In genomic region chr3:128369106-128369708, GRCh38 we compare ENCODE assay signal across 18 cellular contexts.
"Had no signal": no experiment of that assay in that cellular context is flagged by ENCODE, and none has a peak within 500 bp of the region (broad histone marks: within the 10 kb centered on the region; RNA-seq: fewer than 3 reads in every experiment).

No MANE protein-coding gene starts in this region.

- H3K9me3 Mint-ChIP-seq: activated CD8-positive, alpha-beta T cell treated with anti-CD3 and anti-CD28 coated beads for 36 hours; activated naive CD8-positive, alpha-beta T cell treated with anti-CD3 and anti-CD28 coated beads, Interleukin-2, amount 50 U/mL, for 24 hours; central memory CD8-positive, alpha-beta T cell; effector memory CD8-positive, alpha-beta T cell; natural killer cell treated with Interleukin-12 subunit alpha and Interleukin-12 subunit beta and Interleukin-15 and Interleukin-18, amount 100 ng/mL, for 72 hours had no signal

- H3K27me3 ChIP-seq: tibial artery, vagina had no signal

- ATAC-seq: activated CD8-positive, alpha-beta T cell treated with anti-CD3 and anti-CD28 coated beads for 36 hours; activated naive CD8-positive, alpha-beta T cell treated with anti-CD3 and anti-CD28 coated beads, Interleukin-2, amount 50 U/mL, for 24 hours; effector memory CD8-positive, alpha-beta T cell; mucosa of descending colon; natural killer cell treated with Interleukin-12 subunit alpha and Interleukin-12 subunit beta and Interleukin-15 and Interleukin-18, amount 100 ng/mL, for 72 hours had no signal

- H3K9me3 ChIP-seq: mucosa of descending colon, tibial artery, vagina had no signal

- H3K36me3 ChIP-seq: vagina, WERI-Rb-1 had no signal

- DNase-seq: activated CD4-positive, alpha-beta T cell treated with anti-CD3 and anti-CD28 coated beads for 4 hours; activated CD8-positive, alpha-beta memory T cell treated with anti-CD3 and anti-CD28 coated beads, Interleukin-2, amount 50 U/mL, for 4 hours; activated CD8-positive, alpha-beta T cell treated with anti-CD3 and anti-CD28 coated beads for 36 hours; activated naive CD4-positive, alpha-beta T cell; activated naive CD8-positive, alpha-beta T cell treated with anti-CD3 and anti-CD28 coated beads, Interleukin-2, amount 50 U/mL, for 24 hours; cortex of kidney; effector memory CD8-positive, alpha-beta T cell; erythroblast; nucleus accumbens; stimulated activated CD4-positive, alpha-beta T cell treated with anti-CD3 and anti-CD28 coated beads, Interleukin-15, amount 100 ng/mL, for 24 hours; T-helper 1 cell; tibial artery; WERI-Rb-1 had no signal

- H3K27me3 Mint-ChIP-seq: activated CD8-positive, alpha-beta T cell treated with anti-CD3 and anti-CD28 coated beads for 36 hours; activated naive CD8-positive, alpha-beta T cell treated with anti-CD3 and anti-CD28 coated beads, Interleukin-2, amount 50 U/mL, for 24 hours; central memory CD8-positive, alpha-beta T cell; effector memory CD8-positive, alpha-beta T cell; natural killer cell treated with Interleukin-12 subunit alpha and Interleukin-12 subunit beta and Interleukin-15 and Interleukin-18, amount 100 ng/mL, for 72 hours had no signal

- H3K27ac Mint-ChIP-seq: activated CD8-positive, alpha-beta T cell treated with anti-CD3 and anti-CD28 coated beads for 36 hours; activated naive CD8-positive, alpha-beta T cell treated with anti-CD3 and anti-CD28 coated beads, Interleukin-2, amount 50 U/mL, for 24 hours; natural killer cell treated with Interleukin-12 subunit alpha and Interleukin-12 subunit beta and Interleukin-15 and Interleukin-18, amount 100 ng/mL, for 72 hours; progenitor cell of endocrine pancreas had no signal

- H3K4me3 ChIP-seq: mucosa of descending colon, tibial artery, vagina had no signal

- H3K4me1 ChIP-seq: vagina had no signal

- H3K27ac ChIP-seq: tibial artery, vagina, WERI-Rb-1 had no signal

- H3K36me3 Mint-ChIP-seq: natural killer cell treated with Interleukin-12 subunit alpha and Interleukin-12 subunit beta and Interleukin-15 and Interleukin-18, amount 100 ng/mL, for 72 hours had no signal

- H3K4me3 Mint-ChIP-seq: activated CD8-positive, alpha-beta T cell treated with anti-CD3 and anti-CD28 coated beads for 36 hours; activated naive CD8-positive, alpha-beta T cell treated with anti-CD3 and anti-CD28 coated beads, Interleukin-2, amount 50 U/mL, for 24 hours; central memory CD8-positive, alpha-beta T cell; effector memory CD8-positive, alpha-beta T cell; natural killer cell treated with Interleukin-12 subunit alpha and Interleukin-12 subunit beta and Interleukin-15 and Interleukin-18, amount 100 ng/mL, for 72 hours had no signal
